Comparison of ENCODE assay signal across 2 cellular contexts in genomic region chr7:1423266-1423811, GRCh38.
A peak's percentile ranks its signal among the peaks of the same experiment; 100 is the strongest.
TF ChIP-seq lines count a peak whose summit lies in the region.

No MANE protein-coding gene starts in this region.

TF ChIP-seq in H1, 55 proteins besides CTCF, POLR2A, EP300 and RAD21:
- TF ChIP-seq KDM1A (IDR thresholded peaks at IDR 0.05; ENCODE audit: borderline replicate concordance, low read length), result peak; percentile 84
- TF ChIP-seq EZH2 (IDR thresholded peaks at IDR 0.05; ENCODE audit: low read depth, low read length, severe bottlenecking), result no peak
- no peak for TF ChIP-seq GABPA (IDR thresholded peaks at IDR 0.05; ENCODE audit: borderline replicate concordance, insufficient read depth, low read length)
- 0 out of 4 replicates have a peak, but pooled peaks of 1 of the 2 experiments have one; percentile 47 for TF ChIP-seq HDAC2 (IDR thresholded peaks at IDR 0.05; ENCODE audit: borderline replicate concordance in 1 of 2, low read depth in 2 of 2, low read length in 2 of 2)
- no peak for TF ChIP-seq POU5F1 (IDR thresholded peaks at IDR 0.05; ENCODE audit: low read depth, low read length)
- no peak for TF ChIP-seq SP4 (IDR thresholded peaks at IDR 0.05; ENCODE audit: low read length)

TF ChIP-seq in neural cell, 6 proteins besides CTCF, POLR2A, EP300 and RAD21:
- TF ChIP-seq TAF1 (IDR thresholded peaks at IDR 0.05; ENCODE audit: low read depth), result no peak
- no peak for TF ChIP-seq MXI1 (conservative IDR thresholded peaks at IDR 0.05; ENCODE audit: poor library complexity, severe bottlenecking)
- TF ChIP-seq EZH2 (IDR thresholded peaks at IDR 0.05; ENCODE audit: borderline replicate concordance, insufficient read depth, low read length, poor library complexity, severe bottlenecking), result no peak
- no peak for TF ChIP-seq REST (IDR thresholded peaks at IDR 0.05; ENCODE audit: borderline replicate concordance)
- TF ChIP-seq POLR2AphosphoS5 (IDR thresholded peaks at IDR 0.05), result no peak
- TF ChIP-seq SMC3 (conservative IDR thresholded peaks at IDR 0.05; ENCODE audit: poor library complexity), result no peak
